14 cellular contexts compared by ENCODE assay signal in the genomic region with DNA sequence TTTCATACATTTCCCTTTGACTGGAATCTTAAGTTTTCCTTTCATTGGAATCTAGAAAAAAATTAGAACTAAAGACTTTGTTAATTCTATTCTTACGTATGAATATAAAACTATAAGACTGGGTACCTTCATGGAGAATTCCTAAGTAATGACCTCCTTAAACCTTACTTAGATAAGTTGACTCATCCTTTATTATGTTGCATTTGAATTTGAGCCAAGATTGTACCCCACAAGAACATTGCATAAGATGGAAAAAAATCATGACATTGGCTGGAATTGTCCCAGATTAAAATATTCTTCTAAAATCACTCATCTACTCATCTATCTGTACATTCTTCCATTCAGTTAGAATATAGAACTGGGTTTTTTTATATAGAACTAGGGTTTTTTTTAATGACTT.
"Had no signal": no experiment of that assay in that cellular context is flagged by ENCODE, and none has a peak within 500 bp of the region (broad histone marks: within the 10 kb centered on the region; RNA-seq: fewer than 3 reads in every experiment).

No MANE protein-coding gene starts in this region.

- DNase-seq: activated CD4-positive, CD25-positive, alpha-beta regulatory T cell treated with anti-CD3 and anti-CD28 coated beads, Interleukin-2, amount 50 U/mL, for 72 hours; activated naive CD4-positive, alpha-beta T cell treated with Interleukin-2 at 50 U/mL for 16 hours; heart left ventricle; midbrain; right lobe of liver; stimulated activated CD4-positive, alpha-beta T cell treated with anti-CD3 and anti-CD28 coated beads, Interleukin-12 subunit alpha, Interleukin-12 subunit beta, amount 100 ng/mL, for 4 hours; stimulated activated CD4-positive, alpha-beta T cell treated with anti-CD3 and anti-CD28 coated beads, Interleukin-2, amount 100 ng/mL, for 24 hours; T-helper 9 cell; upper lobe of right lung had no signal

- ATAC-seq: activated T-helper 17 cell treated with anti-CD3 and anti-CD28 coated beads, Interleukin-2, amount 50 U/mL, for 72 hours; heart left ventricle; right lobe of liver; upper lobe of right lung had no signal

- H3K4me3 ChIP-seq: ascending aorta, esophagus muscularis mucosa, heart left ventricle, neural progenitor cell, right lobe of liver, thoracic aorta, upper lobe of right lung had no signal
